Comparison of ENCODE assay signal across 15 cellular contexts in the genomic region with DNA sequence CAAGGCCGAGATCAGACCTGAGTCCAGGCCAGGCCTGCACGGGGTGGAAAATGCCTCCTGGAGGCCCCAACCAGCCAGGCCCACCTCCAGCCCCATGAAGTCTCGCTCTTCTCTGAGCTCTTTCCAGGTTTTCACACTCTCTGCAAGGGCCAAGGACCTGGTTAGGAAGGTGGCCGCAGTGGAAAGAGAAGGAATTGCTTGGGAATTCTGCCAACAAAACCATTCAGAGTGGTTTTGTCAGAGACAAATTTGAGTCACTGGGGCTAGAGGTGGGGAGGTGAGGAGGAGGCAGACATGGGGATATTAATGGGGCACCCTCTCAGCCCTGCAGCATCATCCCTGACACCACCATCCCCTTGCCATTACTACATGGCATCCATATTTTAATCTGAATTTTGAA.
A peak's percentile ranks its signal among the peaks of the same experiment; 100 is the strongest.
DNase-seq lines count a peak whose midpoint lies in the region; ATAC-seq lines count a peak whose summit lies in the region.
"Had no signal": no experiment of that assay in that cellular context is flagged by ENCODE, and none has a peak within 500 bp of the region (broad histone marks: within the 10 kb centered on the region; RNA-seq: fewer than 3 reads in every experiment).

No MANE protein-coding gene starts in this region.

- no peaks in the 10 kb centered on the region for H3K36me3 ChIP-seq in HAP-1 (replicated peaks)

- ATAC-seq in stimulated activated effector memory CD8-positive, alpha-beta T cell treated with anti-CD3 and anti-CD28 coated beads, Interleukin-12 subunit alpha, Interleukin-12 subunit beta, amount 100 ng/mL, for 72 hours = no peak
- ATAC-seq in GM19328 (IDR thresholded peaks at IDR 0.05; ENCODE audit: unreplicated experiment) = no peak
- ATAC-seq: HCT116 had no signal

- H3K4me3 ChIP-seq in HAP-1 = no peak overlapping the region
- H3K4me3 ChIP-seq: GM23248 had no signal

- DNase-seq in Daoy (ENCODE audit: low read depth) (peak; percentile 31), M059J (ENCODE audit: low read depth) (peak; percentile 76), astrocyte of the hippocampus (ENCODE audit: low read depth, low spot score) (peak; percentile 63), HAP-1 (ENCODE audit: low spot score in 2 of 2) (no peak)
- DNase-seq in stimulated activated effector memory CD8-positive, alpha-beta T cell treated with anti-CD3 and anti-CD28 coated beads, Interleukin-12 subunit alpha, Interleukin-12 subunit beta, amount 100 ng/mL, for 72 hours (ENCODE audit: low spot score in 2 of 2) = no peak
- DNase-seq: C1 segment of cervical spinal cord; Calu3; CD4-positive, alpha-beta memory T cell; COR-L47; DMS53; DMS79 treated with DMSO at 0.1 percent for 48 hours; GM23248; H7 had no signal

- no peaks in the 10 kb centered on the region for H3K9me3 ChIP-seq in HAP-1

- no peaks in the 10 kb centered on the region for H3K9me3 Mint-ChIP-seq in stimulated activated effector memory CD8-positive, alpha-beta T cell treated with anti-CD3 and anti-CD28 coated beads, Interleukin-12 subunit alpha, Interleukin-12 subunit beta, amount 100 ng/mL, for 72 hours
- H3K9me3 Mint-ChIP-seq: CD4-positive, alpha-beta memory T cell had no signal

- H3K4me3 Mint-ChIP-seq in stimulated activated effector memory CD8-positive, alpha-beta T cell treated with anti-CD3 and anti-CD28 coated beads, Interleukin-12 subunit alpha, Interleukin-12 subunit beta, amount 100 ng/mL, for 72 hours = no peak overlapping the region

- no peaks in the 10 kb centered on the region for H3K36me3 Mint-ChIP-seq in stimulated activated effector memory CD8-positive, alpha-beta T cell treated with anti-CD3 and anti-CD28 coated beads, Interleukin-12 subunit alpha, Interleukin-12 subunit beta, amount 100 ng/mL, for 72 hours
- H3K36me3 Mint-ChIP-seq: CD4-positive, alpha-beta memory T cell had no signal

- H3K4me1 ChIP-seq in HAP-1 = no peaks in the 10 kb centered on the region

- H3K27ac Mint-ChIP-seq in stimulated activated effector memory CD8-positive, alpha-beta T cell treated with anti-CD3 and anti-CD28 coated beads, Interleukin-12 subunit alpha, Interleukin-12 subunit beta, amount 100 ng/mL, for 72 hours = peak overlapping the region; percentile 58
- H3K27ac Mint-ChIP-seq: CD4-positive, alpha-beta memory T cell had no signal

- H3K4me1 Mint-ChIP-seq in stimulated activated effector memory CD8-positive, alpha-beta T cell treated with anti-CD3 and anti-CD28 coated beads, Interleukin-12 subunit alpha, Interleukin-12 subunit beta, amount 100 ng/mL, for 72 hours = peaks cover 39% of the 10 kb centered on the region

- H3K27me3 ChIP-seq in HAP-1 (ENCODE audit: low read depth) = no peaks in the 10 kb centered on the region

- in situ Hi-C loops in HAP-1 (cut with MboI; ENCODE audit: low sequenced_read_pairs) = loop anchor here (10.0 kb wide), 1 partner anchor 264 kb away; the partner anchor contains the start of gene NFIL3

Comparison
In these comparisons a context has a peak if more than half of its experiments do, and no peak if none do; other contexts are left out.
1. DNase-seq: peak in Daoy (single experiment), M059J (single experiment) and astrocyte of the hippocampus (single experiment); none in stimulated activated effector memory CD8-positive, alpha-beta T cell treated with anti-CD3 and anti-CD28 coated beads, Interleukin-12 subunit alpha, Interleukin-12 subunit beta, amount 100 ng/mL, for 72 hours (0 of 2) and HAP-1 (0 of 2).